2 cellular contexts compared by ENCODE assay signal in the genomic region with DNA sequence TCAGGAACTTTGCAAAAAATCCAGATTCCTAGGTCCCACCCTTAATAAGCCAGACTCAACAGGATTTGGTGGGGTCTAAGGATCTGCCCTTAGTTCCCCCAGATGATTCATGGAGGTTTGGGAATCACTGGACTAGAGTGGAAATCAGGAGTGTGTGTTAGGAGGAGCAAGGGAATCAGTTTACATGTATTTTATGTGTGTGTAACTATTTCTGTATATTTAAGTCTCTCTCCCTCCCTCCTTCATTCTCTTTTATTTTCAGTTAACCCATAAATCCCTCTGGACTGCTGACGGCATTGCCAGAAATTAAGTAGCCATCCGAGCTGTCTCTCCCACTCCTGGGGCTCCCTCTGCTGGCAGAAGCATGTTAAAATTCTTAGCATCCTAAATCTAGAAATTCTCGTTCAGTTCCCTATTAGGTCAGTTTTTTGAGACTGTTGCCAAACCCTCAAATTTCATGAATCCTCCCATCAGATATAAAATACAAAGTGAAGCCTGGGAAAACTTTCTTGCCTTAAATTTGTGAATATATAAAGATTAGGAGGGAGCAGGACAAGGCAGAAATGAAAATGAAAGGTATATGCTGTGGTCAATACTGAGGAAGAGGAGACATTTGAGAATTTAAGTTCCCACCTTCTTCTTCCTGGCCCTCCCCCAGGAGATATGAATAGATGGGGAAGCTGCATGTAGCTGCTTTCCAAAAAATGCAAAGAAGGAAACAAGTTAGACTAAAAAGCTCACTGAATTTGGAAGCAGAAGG.
A peak's percentile ranks its signal among the peaks of the same experiment; 100 is the strongest.
TF ChIP-seq lines count a peak whose summit lies in the region.

No MANE protein-coding gene starts in this region.

TF ChIP-seq in HEK293T, 16 proteins besides CTCF, POLR2A, EP300 and RAD21:
- no peak for TF ChIP-seq L3MBTL2 (conservative IDR thresholded peaks at IDR 0.05)
- TF ChIP-seq ZNF384 (IDR thresholded peaks at IDR 0.05), result no peak
- no peak for TF ChIP-seq FOXK2 (IDR thresholded peaks at IDR 0.05)
- TF ChIP-seq SP1 (IDR thresholded peaks at IDR 0.05), result no peak
- TF ChIP-seq, protein P1, sequence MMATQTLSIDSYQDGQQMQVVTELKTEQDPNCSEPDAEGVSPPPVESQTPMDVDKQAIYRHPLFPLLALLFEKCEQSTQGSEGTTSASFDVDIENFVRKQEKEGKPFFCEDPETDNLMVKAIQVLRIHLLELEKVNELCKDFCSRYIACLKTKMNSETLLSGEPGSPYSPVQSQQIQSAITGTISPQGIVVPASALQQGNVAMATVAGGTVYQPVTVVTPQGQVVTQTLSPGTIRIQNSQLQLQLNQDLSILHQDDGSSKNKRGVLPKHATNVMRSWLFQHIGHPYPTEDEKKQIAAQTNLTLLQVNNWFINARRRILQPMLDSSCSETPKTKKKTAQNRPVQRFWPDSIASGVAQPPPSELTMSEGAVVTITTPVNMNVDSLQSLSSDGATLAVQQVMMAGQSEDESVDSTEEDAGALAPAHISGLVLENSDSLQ (IDR thresholded peaks at IDR 0.05), result peak; percentile 81
- no peak for TF ChIP-seq ARNT (IDR thresholded peaks at IDR 0.05)

TF ChIP-seq in GM12878, 131 proteins besides CTCF, POLR2A, EP300 and RAD21:
- TF ChIP-seq WRNIP1 (IDR thresholded peaks at IDR 0.05; ENCODE audit: borderline replicate concordance, low read depth, low read length) (0 out of 2 replicates have a peak, but pooled peaks have one; percentile 44), RBBP5 (conservative IDR thresholded peaks at IDR 0.05) (no peak), IKZF2 (IDR thresholded peaks at IDR 0.05) (peak in 1 of 2 experiments; percentile 38; a peak in 1 of 4 replicates), TARDBP (IDR thresholded peaks at IDR 0.05; ENCODE audit: borderline replicate concordance) (no peak), FOXM1 (IDR thresholded peaks at IDR 0.05; ENCODE audit: low read depth, low read length) (0 out of 2 replicates have a peak, but pooled peaks have one; percentile 44), SREBF2 (IDR thresholded peaks at IDR 0.05; ENCODE audit: low read length) (no peak), YY1 (IDR thresholded peaks at IDR 0.05; ENCODE audit: low read depth, low read length) (peak; percentile 72), RAD51 (IDR thresholded peaks at IDR 0.05) (peak; percentile 11; the same call in 1 of the 2 replicates), BACH1 (IDR thresholded peaks at IDR 0.05; ENCODE audit: borderline replicate concordance) (no peak), MEF2B (IDR thresholded peaks at IDR 0.05; ENCODE audit: partially characterized antibody, poor library complexity, severe bottlenecking) (peak; percentile 21), CHD2 (IDR thresholded peaks at IDR 0.05; ENCODE audit: borderline replicate concordance, low read depth, low read length) (no peak), IKZF1 (conservative IDR thresholded peaks at IDR 0.05) (peak; percentile 40), MXI1 (IDR thresholded peaks at IDR 0.05; ENCODE audit: low read depth, low read length) (0 out of 2 replicates have a peak, but pooled peaks have one; percentile 24), ZZZ3 (IDR thresholded peaks at IDR 0.05; ENCODE audit: control insufficient read depth, insufficient read length, low read depth) (no peak), EZH2 (IDR thresholded peaks at IDR 0.05; ENCODE audit: borderline replicate concordance, control insufficient read depth, low read depth, low read length) (no peak), POU2F2 (IDR thresholded peaks at IDR 0.05; ENCODE audit: borderline replicate concordance, low read depth, low read length) (0 out of 3 replicates have a peak, but pooled peaks have one; percentile 21), SMC3 (IDR thresholded peaks at IDR 0.05; ENCODE audit: borderline replicate concordance, low read length) (peak; percentile 97), BHLHE40 (IDR thresholded peaks at IDR 0.05; ENCODE audit: borderline replicate concordance in 1 of 2, low read depth in 2 of 2, low read length in 1 of 2) (0 out of 4 replicates have a peak, but pooled peaks of 1 of the 2 experiments have one; percentile 7), ATF7 (IDR thresholded peaks at IDR 0.05; ENCODE audit: low read depth) (peak; percentile 34; the same call in 1 of the 2 replicates), SPI1 (IDR thresholded peaks at IDR 0.05; ENCODE audit: borderline replicate concordance, insufficient read depth, low read depth, low read length) (0 out of 2 replicates have a peak, but pooled peaks have one; percentile 16)
- TF ChIP-seq, protein P2, sequence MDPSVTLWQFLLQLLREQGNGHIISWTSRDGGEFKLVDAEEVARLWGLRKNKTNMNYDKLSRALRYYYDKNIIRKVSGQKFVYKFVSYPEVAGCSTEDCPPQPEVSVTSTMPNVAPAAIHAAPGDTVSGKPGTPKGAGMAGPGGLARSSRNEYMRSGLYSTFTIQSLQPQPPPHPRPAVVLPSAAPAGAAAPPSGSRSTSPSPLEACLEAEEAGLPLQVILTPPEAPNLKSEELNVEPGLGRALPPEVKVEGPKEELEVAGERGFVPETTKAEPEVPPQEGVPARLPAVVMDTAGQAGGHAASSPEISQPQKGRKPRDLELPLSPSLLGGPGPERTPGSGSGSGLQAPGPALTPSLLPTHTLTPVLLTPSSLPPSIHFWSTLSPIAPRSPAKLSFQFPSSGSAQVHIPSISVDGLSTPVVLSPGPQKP (IDR thresholded peaks at IDR 0.05; ENCODE audit: low read depth, low read length), result no peak
